ENCODE assay signal across 3 cellular contexts in genomic region chr5:127084656-127085055, GRCh38.
TF ChIP-seq lines count a peak whose summit lies in the region.

No MANE protein-coding gene starts in this region.

TF ChIP-seq in GM23338, 12 proteins besides CTCF, POLR2A, EP300 and RAD21 (continues in another document):
- TF ChIP-seq CREB1 (CRISPR knock-in tag; IDR thresholded peaks at IDR 0.05; ENCODE audit: low read depth), result no peak
- TF ChIP-seq ETS1 (IDR thresholded peaks at IDR 0.05), result no peak
- TF ChIP-seq POLR2AphosphoS5 (IDR thresholded peaks at IDR 0.05; ENCODE audit: low read depth), result no peak
- no peak for TF ChIP-seq ZNF114 (CRISPR knock-in tag; IDR thresholded peaks at IDR 0.05)
- TF ChIP-seq JUNB (IDR thresholded peaks at IDR 0.05; ENCODE audit: unreplicated experiment), result no peak

TF ChIP-seq in K562, 482 proteins besides CTCF, POLR2A, EP300 and RAD21 (continues in another document):
- TF ChIP-seq, protein P1, sequence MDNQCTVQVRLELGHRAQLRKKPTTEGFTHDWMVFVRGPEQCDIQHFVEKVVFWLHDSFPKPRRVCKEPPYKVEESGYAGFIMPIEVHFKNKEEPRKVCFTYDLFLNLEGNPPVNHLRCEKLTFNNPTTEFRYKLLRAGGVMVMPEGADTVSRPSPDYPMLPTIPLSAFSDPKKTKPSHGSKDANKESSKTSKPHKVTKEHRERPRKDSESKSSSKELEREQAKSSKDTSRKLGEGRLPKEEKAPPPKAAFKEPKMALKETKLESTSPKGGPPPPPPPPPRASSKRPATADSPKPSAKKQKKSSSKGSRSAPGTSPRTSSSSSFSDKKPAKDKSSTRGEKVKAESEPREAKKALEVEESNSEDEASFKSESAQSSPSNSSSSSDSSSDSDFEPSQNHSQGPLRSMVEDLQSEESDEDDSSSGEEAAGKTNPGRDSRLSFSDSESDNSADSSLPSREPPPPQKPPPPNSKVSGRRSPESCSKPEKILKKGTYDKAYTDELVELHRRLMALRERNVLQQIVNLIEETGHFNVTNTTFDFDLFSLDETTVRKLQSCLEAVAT (IDR thresholded peaks at IDR 0.05), result 0 out of 4 replicates have a peak, but pooled peaks of 1 of the 2 experiments have one; percentile 28
- TF ChIP-seq, protein P2, sequence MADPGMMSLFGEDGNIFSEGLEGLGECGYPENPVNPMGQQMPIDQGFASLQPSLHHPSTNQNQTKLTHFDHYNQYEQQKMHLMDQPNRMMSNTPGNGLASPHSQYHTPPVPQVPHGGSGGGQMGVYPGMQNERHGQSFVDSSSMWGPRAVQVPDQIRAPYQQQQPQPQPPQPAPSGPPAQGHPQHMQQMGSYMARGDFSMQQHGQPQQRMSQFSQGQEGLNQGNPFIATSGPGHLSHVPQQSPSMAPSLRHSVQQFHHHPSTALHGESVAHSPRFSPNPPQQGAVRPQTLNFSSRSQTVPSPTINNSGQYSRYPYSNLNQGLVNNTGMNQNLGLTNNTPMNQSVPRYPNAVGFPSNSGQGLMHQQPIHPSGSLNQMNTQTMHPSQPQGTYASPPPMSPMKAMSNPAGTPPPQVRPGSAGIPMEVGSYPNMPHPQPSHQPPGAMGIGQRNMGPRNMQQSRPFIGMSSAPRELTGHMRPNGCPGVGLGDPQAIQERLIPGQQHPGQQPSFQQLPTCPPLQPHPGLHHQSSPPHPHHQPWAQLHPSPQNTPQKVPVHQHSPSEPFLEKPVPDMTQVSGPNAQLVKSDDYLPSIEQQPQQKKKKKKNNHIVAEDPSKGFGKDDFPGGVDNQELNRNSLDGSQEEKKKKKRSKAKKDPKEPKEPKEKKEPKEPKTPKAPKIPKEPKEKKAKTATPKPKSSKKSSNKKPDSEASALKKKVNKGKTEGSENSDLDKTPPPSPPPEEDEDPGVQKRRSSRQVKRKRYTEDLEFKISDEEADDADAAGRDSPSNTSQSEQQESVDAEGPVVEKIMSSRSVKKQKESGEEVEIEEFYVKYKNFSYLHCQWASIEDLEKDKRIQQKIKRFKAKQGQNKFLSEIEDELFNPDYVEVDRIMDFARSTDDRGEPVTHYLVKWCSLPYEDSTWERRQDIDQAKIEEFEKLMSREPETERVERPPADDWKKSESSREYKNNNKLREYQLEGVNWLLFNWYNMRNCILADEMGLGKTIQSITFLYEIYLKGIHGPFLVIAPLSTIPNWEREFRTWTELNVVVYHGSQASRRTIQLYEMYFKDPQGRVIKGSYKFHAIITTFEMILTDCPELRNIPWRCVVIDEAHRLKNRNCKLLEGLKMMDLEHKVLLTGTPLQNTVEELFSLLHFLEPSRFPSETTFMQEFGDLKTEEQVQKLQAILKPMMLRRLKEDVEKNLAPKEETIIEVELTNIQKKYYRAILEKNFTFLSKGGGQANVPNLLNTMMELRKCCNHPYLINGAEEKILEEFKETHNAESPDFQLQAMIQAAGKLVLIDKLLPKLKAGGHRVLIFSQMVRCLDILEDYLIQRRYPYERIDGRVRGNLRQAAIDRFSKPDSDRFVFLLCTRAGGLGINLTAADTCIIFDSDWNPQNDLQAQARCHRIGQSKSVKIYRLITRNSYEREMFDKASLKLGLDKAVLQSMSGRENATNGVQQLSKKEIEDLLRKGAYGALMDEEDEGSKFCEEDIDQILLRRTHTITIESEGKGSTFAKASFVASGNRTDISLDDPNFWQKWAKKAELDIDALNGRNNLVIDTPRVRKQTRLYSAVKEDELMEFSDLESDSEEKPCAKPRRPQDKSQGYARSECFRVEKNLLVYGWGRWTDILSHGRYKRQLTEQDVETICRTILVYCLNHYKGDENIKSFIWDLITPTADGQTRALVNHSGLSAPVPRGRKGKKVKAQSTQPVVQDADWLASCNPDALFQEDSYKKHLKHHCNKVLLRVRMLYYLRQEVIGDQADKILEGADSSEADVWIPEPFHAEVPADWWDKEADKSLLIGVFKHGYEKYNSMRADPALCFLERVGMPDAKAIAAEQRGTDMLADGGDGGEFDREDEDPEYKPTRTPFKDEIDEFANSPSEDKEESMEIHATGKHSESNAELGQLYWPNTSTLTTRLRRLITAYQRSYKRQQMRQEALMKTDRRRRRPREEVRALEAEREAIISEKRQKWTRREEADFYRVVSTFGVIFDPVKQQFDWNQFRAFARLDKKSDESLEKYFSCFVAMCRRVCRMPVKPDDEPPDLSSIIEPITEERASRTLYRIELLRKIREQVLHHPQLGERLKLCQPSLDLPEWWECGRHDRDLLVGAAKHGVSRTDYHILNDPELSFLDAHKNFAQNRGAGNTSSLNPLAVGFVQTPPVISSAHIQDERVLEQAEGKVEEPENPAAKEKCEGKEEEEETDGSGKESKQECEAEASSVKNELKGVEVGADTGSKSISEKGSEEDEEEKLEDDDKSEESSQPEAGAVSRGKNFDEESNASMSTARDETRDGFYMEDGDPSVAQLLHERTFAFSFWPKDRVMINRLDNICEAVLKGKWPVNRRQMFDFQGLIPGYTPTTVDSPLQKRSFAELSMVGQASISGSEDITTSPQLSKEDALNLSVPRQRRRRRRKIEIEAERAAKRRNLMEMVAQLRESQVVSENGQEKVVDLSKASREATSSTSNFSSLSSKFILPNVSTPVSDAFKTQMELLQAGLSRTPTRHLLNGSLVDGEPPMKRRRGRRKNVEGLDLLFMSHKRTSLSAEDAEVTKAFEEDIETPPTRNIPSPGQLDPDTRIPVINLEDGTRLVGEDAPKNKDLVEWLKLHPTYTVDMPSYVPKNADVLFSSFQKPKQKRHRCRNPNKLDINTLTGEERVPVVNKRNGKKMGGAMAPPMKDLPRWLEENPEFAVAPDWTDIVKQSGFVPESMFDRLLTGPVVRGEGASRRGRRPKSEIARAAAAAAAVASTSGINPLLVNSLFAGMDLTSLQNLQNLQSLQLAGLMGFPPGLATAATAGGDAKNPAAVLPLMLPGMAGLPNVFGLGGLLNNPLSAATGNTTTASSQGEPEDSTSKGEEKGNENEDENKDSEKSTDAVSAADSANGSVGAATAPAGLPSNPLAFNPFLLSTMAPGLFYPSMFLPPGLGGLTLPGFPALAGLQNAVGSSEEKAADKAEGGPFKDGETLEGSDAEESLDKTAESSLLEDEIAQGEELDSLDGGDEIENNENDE (IDR thresholded peaks at IDR 0.05; ENCODE audit: low read depth, low read length), result no peak
- TF ChIP-seq NR2F6 (CRISPR knock-in tag; IDR thresholded peaks at IDR 0.05) (no peak), ZNF133 (CRISPR knock-in tag; IDR thresholded peaks at IDR 0.05) (no peak), ZBTB7A (IDR thresholded peaks at IDR 0.05; ENCODE audit: borderline replicate concordance, control insufficient read depth, low read depth, low read length) (no peak), FOXK2 (conservative IDR thresholded peaks at IDR 0.05 in 1 of 2, IDR thresholded peaks at IDR 0.05 in 1 of 2; ENCODE audit: low read depth in 2 of 2) (0 out of 4 replicates have a peak, but pooled peaks have one; percentile 43 to 56)

TF ChIP-seq in GM12891, 5 proteins besides CTCF, POLR2A, EP300 and RAD21:
- TF ChIP-seq POLR2AphosphoS5 (IDR thresholded peaks at IDR 0.05; ENCODE audit: low read depth, low read length) (no peak), SPI1 (IDR thresholded peaks at IDR 0.05; ENCODE audit: low read depth, low read length) (no peak)
